Comparison of ENCODE assay signal across 1 cellular context in the genomic region with DNA sequence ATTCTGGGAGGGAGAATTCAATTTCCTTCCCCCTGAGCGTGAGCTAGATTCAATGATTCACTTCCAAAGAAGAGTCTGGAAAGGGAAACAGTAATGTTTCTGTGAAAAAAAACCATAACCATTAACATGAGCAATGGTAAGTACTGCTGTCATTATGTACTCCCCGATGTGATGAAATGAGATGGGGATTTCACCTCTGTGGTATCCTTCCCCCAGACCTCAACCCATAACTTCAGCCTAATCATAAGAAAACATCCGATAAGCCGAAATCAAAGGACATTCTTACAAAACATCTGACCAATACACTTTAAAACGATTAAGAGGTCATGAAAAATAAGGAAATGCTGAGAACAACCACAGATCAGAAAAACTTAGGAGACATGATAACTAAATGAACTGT.
TF ChIP-seq lines count a peak whose summit lies in the region.

No MANE protein-coding gene starts in this region.

TF ChIP-seq in SK-N-SH treated with all-trans-retinoic acid at 6 μM for 48 hours, 23 proteins besides CTCF, POLR2A, EP300 and RAD21 (continued from another document):
- TF ChIP-seq, protein P1, sequence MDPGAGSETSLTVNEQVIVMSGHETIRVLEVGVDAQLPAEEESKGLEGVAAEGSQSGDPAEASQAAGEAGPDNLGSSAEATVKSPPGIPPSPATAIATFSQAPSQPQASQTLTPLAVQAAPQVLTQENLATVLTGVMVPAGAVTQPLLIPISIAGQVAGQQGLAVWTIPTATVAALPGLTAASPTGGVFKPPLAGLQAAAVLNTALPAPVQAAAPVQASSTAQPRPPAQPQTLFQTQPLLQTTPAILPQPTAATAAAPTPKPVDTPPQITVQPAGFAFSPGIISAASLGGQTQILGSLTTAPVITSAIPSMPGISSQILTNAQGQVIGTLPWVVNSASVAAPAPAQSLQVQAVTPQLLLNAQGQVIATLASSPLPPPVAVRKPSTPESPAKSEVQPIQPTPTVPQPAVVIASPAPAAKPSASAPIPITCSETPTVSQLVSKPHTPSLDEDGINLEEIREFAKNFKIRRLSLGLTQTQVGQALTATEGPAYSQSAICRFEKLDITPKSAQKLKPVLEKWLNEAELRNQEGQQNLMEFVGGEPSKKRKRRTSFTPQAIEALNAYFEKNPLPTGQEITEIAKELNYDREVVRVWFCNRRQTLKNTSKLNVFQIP (CRISPR knock-in tag; IDR thresholded peaks at IDR 0.05; ENCODE audit: borderline replicate concordance, low read depth), result no peak
- TF ChIP-seq, protein P2, sequence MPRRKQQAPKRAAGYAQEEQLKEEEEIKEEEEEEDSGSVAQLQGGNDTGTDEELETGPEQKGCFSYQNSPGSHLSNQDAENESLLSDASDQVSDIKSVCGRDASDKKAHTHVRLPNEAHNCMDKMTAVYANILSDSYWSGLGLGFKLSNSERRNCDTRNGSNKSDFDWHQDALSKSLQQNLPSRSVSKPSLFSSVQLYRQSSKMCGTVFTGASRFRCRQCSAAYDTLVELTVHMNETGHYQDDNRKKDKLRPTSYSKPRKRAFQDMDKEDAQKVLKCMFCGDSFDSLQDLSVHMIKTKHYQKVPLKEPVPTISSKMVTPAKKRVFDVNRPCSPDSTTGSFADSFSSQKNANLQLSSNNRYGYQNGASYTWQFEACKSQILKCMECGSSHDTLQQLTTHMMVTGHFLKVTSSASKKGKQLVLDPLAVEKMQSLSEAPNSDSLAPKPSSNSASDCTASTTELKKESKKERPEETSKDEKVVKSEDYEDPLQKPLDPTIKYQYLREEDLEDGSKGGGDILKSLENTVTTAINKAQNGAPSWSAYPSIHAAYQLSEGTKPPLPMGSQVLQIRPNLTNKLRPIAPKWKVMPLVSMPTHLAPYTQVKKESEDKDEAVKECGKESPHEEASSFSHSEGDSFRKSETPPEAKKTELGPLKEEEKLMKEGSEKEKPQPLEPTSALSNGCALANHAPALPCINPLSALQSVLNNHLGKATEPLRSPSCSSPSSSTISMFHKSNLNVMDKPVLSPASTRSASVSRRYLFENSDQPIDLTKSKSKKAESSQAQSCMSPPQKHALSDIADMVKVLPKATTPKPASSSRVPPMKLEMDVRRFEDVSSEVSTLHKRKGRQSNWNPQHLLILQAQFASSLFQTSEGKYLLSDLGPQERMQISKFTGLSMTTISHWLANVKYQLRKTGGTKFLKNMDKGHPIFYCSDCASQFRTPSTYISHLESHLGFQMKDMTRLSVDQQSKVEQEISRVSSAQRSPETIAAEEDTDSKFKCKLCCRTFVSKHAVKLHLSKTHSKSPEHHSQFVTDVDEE (CRISPR knock-in tag; IDR thresholded peaks at IDR 0.05), result no peak
- TF ChIP-seq OSR1 (CRISPR knock-in tag; IDR thresholded peaks at IDR 0.05) (no peak), ZFP30 (CRISPR knock-in tag; IDR thresholded peaks at IDR 0.05) (no peak), TOX (CRISPR knock-in tag; IDR thresholded peaks at IDR 0.05; ENCODE audit: borderline replicate concordance) (no peak), ESRRG (CRISPR knock-in tag; IDR thresholded peaks at IDR 0.05) (no peak), ZC3H10 (CRISPR knock-in tag; IDR thresholded peaks at IDR 0.05) (no peak), ZNF8 (CRISPR knock-in tag; IDR thresholded peaks at IDR 0.05) (no peak), PPARA (CRISPR knock-in tag; IDR thresholded peaks at IDR 0.05; ENCODE audit: borderline replicate concordance) (no peak)
